In genomic region chr2:183773775-183774174, GRCh38 we compare ENCODE assay signal across 7 cellular contexts.
"Had no signal": no experiment of that assay in that cellular context is flagged by ENCODE, and none has a peak within 500 bp of the region (broad histone marks: within the 10 kb centered on the region; RNA-seq: fewer than 3 reads in every experiment).

No MANE protein-coding gene starts in this region.

- FAIRE-seq: HTR-8/SVneo, K562 had no signal

- H3K9ac ChIP-seq: KMS-11 had no signal

- H3K27ac ChIP-seq: HL-60, KMS-11 had no signal

- DNase-seq: IMR-90, KBM-7, KG1 had no signal

- ATAC-seq: K562 had no signal

- H3K4me3 ChIP-seq: K562 had no signal

- H3K4me2 ChIP-seq: KMS-11 had no signal
